8 cellular contexts compared by ENCODE assay signal in genomic region chr7:44018857-44019807, GRCh38. TPM values are rescaled to one million over a fixed set of nuclear protein-coding genes. Genes with fewer than 3 reads are reported as not detected.
A peak's percentile ranks its signal among the peaks of the same experiment; 100 is the strongest.
DNase-seq lines count a peak whose midpoint lies in the region; ATAC-seq, FAIRE-seq and TF ChIP-seq lines count a peak whose summit lies in the region.
"Not testable (repeated sequence)": the region's sequence is repeated elsewhere in the genome, so short reads cannot be mapped to it uniquely, and the experiment has no call there.

No MANE protein-coding gene starts in this region.

- not testable (repeated sequence) for FAIRE-seq in urothelium cell line (lab: Jason Lieb, UNC)

- H3K27me3 ChIP-seq in psoas muscle (ENCODE audit: insufficient read depth in 3 of 3, low read length in 2 of 3): not testable (repeated sequence)

- H3K27ac ChIP-seq in psoas muscle: peak overlapping the region; percentile 82

- WGBS in psoas muscle, 3 donors: 0 to 3% (median 1%) methylated on average over 48 to 62 of the region's 63 CpGs

- H3K4me1 ChIP-seq in psoas muscle: not testable (repeated sequence)

- TF ChIP-seq CTCF in psoas muscle (IDR thresholded peaks at IDR 0.05): peak; percentile 50

- peak overlapping the region; percentile 86 for H3K4me3 ChIP-seq in psoas muscle

- not testable (repeated sequence) for H3K9me3 ChIP-seq in psoas muscle

- not testable (repeated sequence) for H3K36me3 ChIP-seq in psoas muscle (ENCODE audit: insufficient read depth in 1 of 2, low read depth in 1 of 2)

- ATAC-seq in GM18499 (IDR thresholded peaks at IDR 0.05; ENCODE audit: insufficient read depth, unreplicated experiment) (peak; percentile 92), HG02885 (IDR thresholded peaks at IDR 0.05; ENCODE audit: poor library complexity, unreplicated experiment) (peak; percentile 96), left ventricle myocardium superior (peak; percentile 98), psoas muscle (peak; percentile 95 to 97 (median 97))

- DNase-seq in NCI-H146 (lab: John Stamatoyannopoulos, UW) (peak; percentile 95), T-helper 1 cell (peak; percentile 97 to 99 (median 98)), amygdala (lab: John Stamatoyannopoulos, UW) (peak; percentile 72 to 99 (median 95)), left ventricle myocardium superior (peak; percentile 100), psoas muscle (peak; percentile 99), urothelium cell line (ENCODE audit: low spot score) (peak; percentile 99)

- intact Hi-C loops in left ventricle myocardium superior (cut with micrococcal nuclease); psoas muscle (cut with DNase I): not testable (repeated sequence)

RNA-seq across cellular contexts. Expression of gene SPDYE1, which starts 21.4 kb away (rescaled TPM):
- total RNA-seq in left ventricle myocardium superior (not detected), psoas muscle (not detected)
- polyA plus RNA-seq in psoas muscle: not detected

RNA-seq across cellular contexts. Expression of gene DBNL, which starts 25.4 kb away (rescaled TPM):
- total RNA-seq in left ventricle myocardium superior: 31.2 TPM
- total RNA-seq in psoas muscle: 10 to 100 TPM; 33.4 to 45.1 (median 38.7) TPM
- polyA plus RNA-seq in psoas muscle: 10 to 100 TPM; 35.5 to 66.7 (median 53.0) TPM

RNA-seq across cellular contexts. Expression of gene PGAM2, which starts 46.2 kb away (rescaled TPM):
- 967 TPM for total RNA-seq in left ventricle myocardium superior
- total RNA-seq in psoas muscle: 100 to 1,000 TPM; 214 to 449 (median 298) TPM
- 1,000 to 10,000 TPM in 1 of 3 donors, 100 to 1,000 TPM in 2; 285 to 1,581 (median 569) TPM for polyA plus RNA-seq in psoas muscle

Comparison
In these comparisons a context has a peak if more than half of its experiments do, and no peak if none do; other contexts are left out.
1. Peak in every context shown above with its lines: DNase-seq, ATAC-seq, H3K4me3 ChIP-seq and H3K27ac ChIP-seq.